12 cellular contexts compared by ENCODE assay signal in the genomic region with DNA sequence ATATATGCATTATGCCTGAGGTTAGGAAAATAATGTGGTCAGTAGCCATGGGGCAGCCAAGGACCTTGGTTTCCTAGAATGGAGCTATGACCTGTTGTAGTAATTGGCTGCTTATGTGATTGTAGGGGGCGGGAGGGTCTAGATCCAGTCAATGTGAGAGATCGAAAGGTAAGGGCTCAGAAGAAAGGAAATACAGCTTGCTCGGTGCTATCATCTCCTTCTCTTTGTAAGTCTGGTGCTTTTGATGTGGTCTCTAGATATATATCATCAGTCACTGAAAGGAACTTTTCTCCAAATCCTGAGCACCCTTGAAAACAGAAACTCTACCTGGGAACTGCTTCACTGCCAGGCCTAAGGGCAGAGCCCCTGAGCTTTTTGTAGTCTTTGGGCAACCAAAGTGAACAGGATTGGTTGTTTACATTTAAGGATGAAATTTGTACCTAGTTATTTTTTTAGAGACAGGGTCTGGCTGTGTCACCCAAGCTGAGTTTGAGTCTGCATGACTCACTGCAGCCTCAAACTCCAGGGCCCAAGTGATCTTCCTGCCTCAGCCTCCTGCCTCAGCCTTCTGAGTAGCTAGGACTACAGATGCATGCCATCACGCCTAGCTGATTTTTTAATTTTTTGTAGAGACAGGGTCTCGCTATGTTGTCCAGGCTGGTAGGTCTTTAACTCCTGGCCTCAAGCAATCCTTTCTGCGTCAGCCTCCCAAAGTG. TPM values are rescaled to one million over a fixed set of nuclear protein-coding genes. Genes with fewer than 3 reads are reported as not detected.
DNase-seq lines count a peak whose midpoint lies in the region; ATAC-seq and TF ChIP-seq lines count a peak whose summit lies in the region.
"Not testable (repeated sequence)": the region's sequence is repeated elsewhere in the genome, so short reads cannot be mapped to it uniquely, and the experiment has no call there.
"Had no signal": no experiment of that assay in that cellular context is flagged by ENCODE, and none has a peak within 500 bp of the region (broad histone marks: within the 10 kb centered on the region; RNA-seq: fewer than 3 reads in every experiment).

No MANE protein-coding gene starts in this region.

- H3K9me3 ChIP-seq in CD4-positive, alpha-beta memory T cell (ENCODE audit: control insufficient read depth in 1 of 2, low read length in 2 of 2), result not testable (repeated sequence)

- CTCF ChIA-PET in CD4-positive, alpha-beta memory T cell (lab: Charles Lee; ENCODE audit: partially characterized antibody), result interaction anchor here (1.6 to 2.2 kb wide), 2 partner anchors 16 to 51 kb away, joined by 4 to 5 read pairs; no protein-coding TSS in a partner anchor
- CTCF ChIA-PET in activated CD4-positive, alpha-beta T cell treated with anti-CD3 and anti-CD28 coated beads for 36 hours (lab: Charles Lee), result interaction anchor here (0.7 to 3.6 kb wide), 5 partner anchors 9 to 145 kb away, joined by 3 to 12 read pairs (median 3); a partner anchor contains a TSS
- CTCF ChIA-PET in activated CD8-positive, alpha-beta T cell treated with anti-CD3 and anti-CD28 coated beads for 36 hours (lab: Charles Lee), result interaction anchor here (0.6 to 1.5 kb wide), 5 partner anchors 9 to 51 kb away, joined by 3 to 7 read pairs (median 3); a partner anchor contains a TSS

- peaks cover 15 to 17% of the 10 kb centered on the region in 2 donors for H3K36me3 Mint-ChIP-seq in CD4-positive, alpha-beta memory T cell
- peaks cover 19% of the 10 kb centered on the region for H3K36me3 Mint-ChIP-seq in activated CD4-positive, alpha-beta T cell treated with anti-CD3 and anti-CD28 coated beads for 36 hours (ENCODE audit: low read depth)
- H3K36me3 Mint-ChIP-seq in activated CD8-positive, alpha-beta T cell treated with anti-CD3 and anti-CD28 coated beads for 36 hours (ENCODE audit: low read depth), result peaks cover 17% of the 10 kb centered on the region
- H3K36me3 Mint-ChIP-seq in activated T-helper 17 cell treated with anti-CD3 and anti-CD28 coated beads, Interleukin-2, amount 50 U/mL, for 72 hours (ENCODE audit: low read depth), result peaks cover 48% of the 10 kb centered on the region
- peaks cover 17% of the 10 kb centered on the region for H3K36me3 Mint-ChIP-seq in activated naive CD8-positive, alpha-beta T cell treated with anti-CD3 and anti-CD28 coated beads for 36 hours
- H3K36me3 Mint-ChIP-seq in stimulated activated effector memory CD8-positive, alpha-beta T cell treated with anti-CD3 and anti-CD28 coated beads, Interleukin-12 subunit alpha, Interleukin-12 subunit beta, amount 100 ng/mL, for 72 hours, result peaks cover 61% of the 10 kb centered on the region

- not testable (repeated sequence) for H3K4me3 ChIP-seq in CD4-positive, alpha-beta memory T cell (ENCODE audit: low read length in 2 of 2)

- H3K27ac ChIP-seq in CD4-positive, alpha-beta memory T cell (ENCODE audit: low read depth, low read length), result not testable (repeated sequence)

- H3K4me1 ChIP-seq in CD4-positive, alpha-beta memory T cell (ENCODE audit: insufficient read depth, low read length), result peaks cover 21% of the 10 kb centered on the region

- not testable (repeated sequence) for TF ChIP-seq CTCF in activated CD8-positive, alpha-beta T cell treated with anti-CD3 and anti-CD28 coated beads for 36 hours (IDR thresholded peaks at IDR 0.05)

- H3K4me1 Mint-ChIP-seq in CD4-positive, alpha-beta memory T cell, result peaks cover 13 to 44% (median 27%) of the 10 kb centered on the region in 4 donors
- H3K4me1 Mint-ChIP-seq in activated CD4-positive, alpha-beta T cell treated with anti-CD3 and anti-CD28 coated beads for 36 hours, result peaks cover 42% of the 10 kb centered on the region
- H3K4me1 Mint-ChIP-seq in activated CD8-positive, alpha-beta T cell treated with anti-CD3 and anti-CD28 coated beads for 36 hours (ENCODE audit: low read depth), result peaks cover 41% of the 10 kb centered on the region
- not testable (repeated sequence) for H3K4me1 Mint-ChIP-seq in activated T-helper 17 cell treated with anti-CD3 and anti-CD28 coated beads, Interleukin-2, amount 50 U/mL, for 72 hours
- peaks cover 31% of the 10 kb centered on the region for H3K4me1 Mint-ChIP-seq in activated naive CD8-positive, alpha-beta T cell treated with anti-CD3 and anti-CD28 coated beads for 36 hours
- peaks cover 19% of the 10 kb centered on the region for H3K4me1 Mint-ChIP-seq in stimulated activated effector memory CD8-positive, alpha-beta T cell treated with anti-CD3 and anti-CD28 coated beads, Interleukin-12 subunit alpha, Interleukin-12 subunit beta, amount 100 ng/mL, for 72 hours

- H3K27ac Mint-ChIP-seq in CD4-positive, alpha-beta memory T cell, result peak overlapping the region; percentile 4 to 90 (median 55)
- peak overlapping the region; percentile 69 for H3K27ac Mint-ChIP-seq in activated CD4-positive, alpha-beta T cell treated with anti-CD3 and anti-CD28 coated beads for 36 hours
- peak overlapping the region; percentile 59 for H3K27ac Mint-ChIP-seq in activated CD8-positive, alpha-beta T cell treated with anti-CD3 and anti-CD28 coated beads for 36 hours
- H3K27ac Mint-ChIP-seq in activated T-helper 17 cell treated with anti-CD3 and anti-CD28 coated beads, Interleukin-2, amount 50 U/mL, for 72 hours, result peak overlapping the region; percentile 52
- H3K27ac Mint-ChIP-seq in activated naive CD8-positive, alpha-beta T cell treated with anti-CD3 and anti-CD28 coated beads for 36 hours, result peak overlapping the region; percentile 72
- H3K27ac Mint-ChIP-seq in stimulated activated effector memory CD8-positive, alpha-beta T cell treated with anti-CD3 and anti-CD28 coated beads, Interleukin-12 subunit alpha, Interleukin-12 subunit beta, amount 100 ng/mL, for 72 hours, result peak overlapping the region; percentile 67

- H3K27me3 ChIP-seq in CD4-positive, alpha-beta memory T cell (ENCODE audit: insufficient read depth, low read length), result not testable (repeated sequence)

- intact Hi-C loops in CD4-positive, alpha-beta memory T cell (cut with micrococcal nuclease), result loop anchor here (10.0 kb wide), 1 partner anchor 745 kb away; a partner anchor contains a TSS
- intact Hi-C loops in activated CD4-positive, alpha-beta T cell treated with anti-CD3 and anti-CD28 coated beads for 36 hours (cut with DNase I, micrococcal nuclease), result loop anchor here (1.0 to 10.0 kb wide), 5 partner anchors 8 to 1785 kb away; a partner anchor contains a TSS
- intact Hi-C loops in activated CD8-positive, alpha-beta T cell treated with anti-CD3 and anti-CD28 coated beads for 36 hours (cut with micrococcal nuclease), result loop anchor here (10.0 kb wide), 1 partner anchor 55 kb away; a partner anchor contains a TSS

- peak; percentile 40 to 54 (median 53) for DNase-seq in CD4-positive, alpha-beta memory T cell
- peak; percentile 43 for DNase-seq in activated CD4-positive, alpha-beta T cell treated with anti-CD3 and anti-CD28 coated beads for 36 hours
- peak; percentile 55 for DNase-seq in activated CD8-positive, alpha-beta T cell treated with anti-CD3 and anti-CD28 coated beads for 36 hours
- DNase-seq in activated naive CD8-positive, alpha-beta T cell treated with anti-CD3 and anti-CD28 coated beads for 36 hours, result peak; percentile 33
- peak; percentile 63 for DNase-seq in islet precursor cell
- not testable (repeated sequence) for DNase-seq in stimulated activated effector memory CD8-positive, alpha-beta T cell treated with anti-CD3 and anti-CD28 coated beads, Interleukin-12 subunit alpha, Interleukin-12 subunit beta, amount 100 ng/mL, for 72 hours (ENCODE audit: low spot score in 2 of 2)

- H3K9me3 Mint-ChIP-seq in CD4-positive, alpha-beta memory T cell; activated CD4-positive, alpha-beta T cell treated with anti-CD3 and anti-CD28 coated beads for 36 hours (ENCODE audit: low read depth); activated CD8-positive, alpha-beta T cell treated with anti-CD3 and anti-CD28 coated beads for 36 hours; activated T-helper 17 cell treated with anti-CD3 and anti-CD28 coated beads, Interleukin-2, amount 50 U/mL, for 72 hours; activated naive CD8-positive, alpha-beta T cell treated with anti-CD3 and anti-CD28 coated beads for 36 hours; stimulated activated effector memory CD8-positive, alpha-beta T cell treated with anti-CD3 and anti-CD28 coated beads, Interleukin-12 subunit alpha, Interleukin-12 subunit beta, amount 100 ng/mL, for 72 hours: not testable (repeated sequence)

- ATAC-seq in HG02870 (IDR thresholded peaks at IDR 0.05; ENCODE audit: unreplicated experiment), result peak; percentile 68
- ATAC-seq in activated CD4-positive, alpha-beta T cell treated with anti-CD3 and anti-CD28 coated beads for 36 hours, result peak; percentile 94
- peak; percentile 94 for ATAC-seq in activated CD8-positive, alpha-beta T cell treated with anti-CD3 and anti-CD28 coated beads for 36 hours
- peak; percentile 95 for ATAC-seq in activated T-helper 17 cell treated with anti-CD3 and anti-CD28 coated beads, Interleukin-2, amount 50 U/mL, for 72 hours (replicated peaks)
- ATAC-seq in stimulated activated effector memory CD8-positive, alpha-beta T cell treated with anti-CD3 and anti-CD28 coated beads, Interleukin-12 subunit alpha, Interleukin-12 subunit beta, amount 100 ng/mL, for 72 hours, result peak; percentile 95

- peaks cover 10% of the 10 kb centered on the region for H3K36me3 ChIP-seq in CD4-positive, alpha-beta memory T cell (ENCODE audit: insufficient read depth, low read length)

- peak overlapping the region; percentile 9 to 66 (median 38) for H3K4me3 Mint-ChIP-seq in CD4-positive, alpha-beta memory T cell
- H3K4me3 Mint-ChIP-seq in activated CD4-positive, alpha-beta T cell treated with anti-CD3 and anti-CD28 coated beads for 36 hours; activated CD8-positive, alpha-beta T cell treated with anti-CD3 and anti-CD28 coated beads for 36 hours; activated naive CD8-positive, alpha-beta T cell treated with anti-CD3 and anti-CD28 coated beads for 36 hours; stimulated activated effector memory CD8-positive, alpha-beta T cell treated with anti-CD3 and anti-CD28 coated beads, Interleukin-12 subunit alpha, Interleukin-12 subunit beta, amount 100 ng/mL, for 72 hours: not testable (repeated sequence)
- peak overlapping the region; percentile 41 for H3K4me3 Mint-ChIP-seq in activated T-helper 17 cell treated with anti-CD3 and anti-CD28 coated beads, Interleukin-2, amount 50 U/mL, for 72 hours

- POLR2A ChIA-PET in CD4-positive, alpha-beta memory T cell (lab: Charles Lee; ENCODE audit: partially characterized antibody), result interaction anchor here (0.7 to 1.6 kb wide), 2 partner anchors 9 kb away, joined by 3 to 12 read pairs; a partner anchor contains a TSS
- POLR2A ChIA-PET in activated CD4-positive, alpha-beta T cell treated with anti-CD3 and anti-CD28 coated beads for 36 hours (lab: Charles Lee), result interaction anchor here (0.5 to 1.3 kb wide), 4 partner anchors 9 to 57 kb away, joined by 3 to 11 read pairs (median 4); a partner anchor contains a TSS
- POLR2A ChIA-PET in activated CD8-positive, alpha-beta T cell treated with anti-CD3 and anti-CD28 coated beads for 36 hours (lab: Charles Lee), result interaction anchor here (1.0 kb wide), 1 partner anchor 9 kb away, joined by 3 read pairs; a partner anchor contains a TSS

- H3K27me3 Mint-ChIP-seq in CD4-positive, alpha-beta memory T cell; activated CD4-positive, alpha-beta T cell treated with anti-CD3 and anti-CD28 coated beads for 36 hours; activated CD8-positive, alpha-beta T cell treated with anti-CD3 and anti-CD28 coated beads for 36 hours; activated T-helper 17 cell treated with anti-CD3 and anti-CD28 coated beads, Interleukin-2, amount 50 U/mL, for 72 hours; activated naive CD8-positive, alpha-beta T cell treated with anti-CD3 and anti-CD28 coated beads for 36 hours: not testable (repeated sequence)

RNA-seq across cellular contexts. Expression of a gene that starts 9.0 kb away (rescaled TPM):
- 10 to 100 TPM; 80.9 to 86.5 TPM for total RNA-seq in CD4-positive, alpha-beta memory T cell
- polyA plus RNA-seq in CD4-positive, alpha-beta memory T cell, result 100 to 1,000 TPM; 191 to 254 TPM
- total RNA-seq in activated CD4-positive, alpha-beta T cell treated with anti-CD3 and anti-CD28 coated beads for 36 hours, result 10 to 100 TPM; 39.9 to 52.2 TPM
- total RNA-seq in activated CD8-positive, alpha-beta T cell treated with anti-CD3 and anti-CD28 coated beads for 36 hours, result 10 to 100 TPM; 42.9 to 45.5 TPM
- 10 to 100 TPM; 44.9 to 82.6 TPM for total RNA-seq in activated T-helper 17 cell treated with anti-CD3 and anti-CD28 coated beads, Interleukin-2, amount 50 U/mL, for 72 hours
- 10 to 100 TPM; 51.2 to 52.8 TPM for total RNA-seq in activated naive CD8-positive, alpha-beta T cell treated with anti-CD3 and anti-CD28 coated beads for 36 hours

RNA-seq across cellular contexts. Expression of a gene that starts 33.5 kb away (rescaled TPM):
- total RNA-seq in CD4-positive, alpha-beta memory T cell, result not detected
- not detected for polyA plus RNA-seq in CD4-positive, alpha-beta memory T cell
- total RNA-seq in activated CD4-positive, alpha-beta T cell treated with anti-CD3 and anti-CD28 coated beads for 36 hours, result not detected
- total RNA-seq in activated CD8-positive, alpha-beta T cell treated with anti-CD3 and anti-CD28 coated beads for 36 hours, result not detected
- not detected for total RNA-seq in activated T-helper 17 cell treated with anti-CD3 and anti-CD28 coated beads, Interleukin-2, amount 50 U/mL, for 72 hours
- not detected for total RNA-seq in activated naive CD8-positive, alpha-beta T cell treated with anti-CD3 and anti-CD28 coated beads for 36 hours
- total RNA-seq: A172, Daoy, H4 had no signal
- polyA plus RNA-seq: BJ had no signal

RNA-seq across cellular contexts. Expression of a gene that starts 57.6 kb away (rescaled TPM):
- 10 to 100 TPM; 25.7 to 26.7 TPM for total RNA-seq in CD4-positive, alpha-beta memory T cell
- 10 to 100 TPM; 27.3 to 38.7 TPM for polyA plus RNA-seq in CD4-positive, alpha-beta memory T cell
- 10 to 100 TPM; 15.8 to 20.5 TPM for total RNA-seq in activated CD4-positive, alpha-beta T cell treated with anti-CD3 and anti-CD28 coated beads for 36 hours
- 10 to 100 TPM; 21.2 to 22.5 TPM for total RNA-seq in activated CD8-positive, alpha-beta T cell treated with anti-CD3 and anti-CD28 coated beads for 36 hours
- total RNA-seq in activated T-helper 17 cell treated with anti-CD3 and anti-CD28 coated beads, Interleukin-2, amount 50 U/mL, for 72 hours, result 10 to 100 TPM; 18.7 to 21.5 TPM
- total RNA-seq in activated naive CD8-positive, alpha-beta T cell treated with anti-CD3 and anti-CD28 coated beads for 36 hours, result 10 to 100 TPM; 17.5 to 17.7 TPM
